Comparison of ENCODE assay signal across 8 cellular contexts in the genomic region with DNA sequence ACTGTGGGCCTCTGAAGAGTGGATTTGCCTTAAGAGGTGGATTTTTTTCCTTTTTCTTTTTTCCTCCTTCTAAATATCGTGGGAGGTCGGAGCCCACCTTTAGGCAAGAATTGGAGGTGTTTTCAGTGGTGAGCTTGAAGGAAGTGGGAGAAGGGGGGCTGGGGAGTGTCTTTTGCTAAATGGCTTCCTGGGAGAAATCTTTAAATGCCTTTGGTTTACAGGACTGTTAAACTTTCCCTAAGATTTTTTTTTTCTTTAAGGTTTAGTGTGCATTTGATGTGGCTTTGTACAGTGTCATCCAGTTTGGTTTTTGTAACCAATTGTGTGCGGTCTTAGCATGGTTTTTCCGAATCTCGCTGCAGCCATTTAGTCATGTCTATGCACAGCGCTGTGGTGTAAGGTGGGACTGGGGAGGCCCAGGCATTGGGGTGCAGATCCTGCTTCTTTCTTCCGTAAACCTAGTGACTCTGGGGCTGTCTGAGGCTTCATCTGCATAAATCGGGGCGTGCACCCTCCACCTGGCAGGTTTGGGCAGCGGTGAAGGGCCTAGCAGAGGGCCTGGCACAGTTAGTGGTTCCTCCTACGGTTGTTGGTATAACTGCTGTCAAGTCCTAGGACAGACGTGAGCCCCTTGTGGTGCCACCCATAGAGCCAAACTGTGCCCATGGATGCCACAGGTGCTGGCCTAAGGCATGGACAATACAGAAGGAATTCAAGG. TPM values are rescaled to one million over a fixed set of nuclear protein-coding genes. Genes with fewer than 3 reads are reported as not detected.
DNase-seq lines count a peak whose midpoint lies in the region; ATAC-seq and TF ChIP-seq lines count a peak whose summit lies in the region.

No MANE protein-coding gene starts in this region.

- no peaks in the 10 kb centered on the region for H3K9me3 ChIP-seq in Peyer's patch

- intact Hi-C loops in sciatic nerve (cut with DNase I) = no loop called here

- peak overlapping the region; percentile 96 for H3K27ac Mint-ChIP-seq in glutamatergic neuron (ENCODE audit: unreplicated experiment)

- H3K27ac ChIP-seq in Peyer's patch = peak overlapping the region; percentile 96 to 99 (median 97)

- H3K4me1 Mint-ChIP-seq in glutamatergic neuron (ENCODE audit: low read depth, unreplicated experiment) = peaks cover 33% of the 10 kb centered on the region

- TF ChIP-seq CTCF in Peyer's patch (IDR thresholded peaks at IDR 0.05) = no peak
- no peak for TF ChIP-seq CTCF in glutamatergic neuron (IDR thresholded peaks at IDR 0.05; ENCODE audit: partially characterized antibody, unreplicated experiment)

- TF ChIP-seq POLR2A in Peyer's patch (IDR thresholded peaks at IDR 0.05) = no peak

- peaks cover 13% of the 10 kb centered on the region for H3K27me3 Mint-ChIP-seq in glutamatergic neuron (ENCODE audit: unreplicated experiment)

- peak overlapping the region; percentile 99 for H3K4me3 Mint-ChIP-seq in glutamatergic neuron (ENCODE audit: unreplicated experiment)

- ATAC-seq in sciatic nerve = peak; percentile 14

- no peaks in the 10 kb centered on the region for H3K36me3 Mint-ChIP-seq in glutamatergic neuron (ENCODE audit: unreplicated experiment)

- DNase-seq in NCI-H82 (lab: John Stamatoyannopoulos, UW) (peak; percentile 47), NCI-H82 treated with DMSO at 0.1 percent for 48 hours (lab: John Stamatoyannopoulos, UW; ENCODE audit: unreplicated experiment) (no peak), Peyer's patch (peak; percentile 65 to 91 (median 91)), activated gamma-delta T cell (lab: John Stamatoyannopoulos, UW) (peak; percentile 26), glutamatergic neuron (no peak), sciatic nerve (ENCODE audit: low spot score) (no peak), NCI-H226 (no peak), NCI-H187 treated with DMSO at 0.1 percent for 48 hours (lab: John Stamatoyannopoulos, UW) (no peak)

- H3K27me3 ChIP-seq in Peyer's patch = no peaks in the 10 kb centered on the region

- peaks cover 15% of the 10 kb centered on the region for H3K9me3 Mint-ChIP-seq in glutamatergic neuron (ENCODE audit: unreplicated experiment)

- H3K4me3 ChIP-seq in Peyer's patch = peak overlapping the region; percentile 79 to 94 (median 86)

- no peaks in the 10 kb centered on the region for H3K36me3 ChIP-seq in Peyer's patch

- peaks cover 0 to 47% (median 31%) of the 10 kb centered on the region in 4 donors for H3K4me1 ChIP-seq in Peyer's patch

RNA-seq across cellular contexts. Expression of a gene that starts 1.3 kb away (rescaled TPM):
- total RNA-seq in Peyer's patch (100 to 1,000 TPM; 109 to 174 (median 149) TPM), glutamatergic neuron (ENCODE audit: unreplicated experiment) (489 TPM), sciatic nerve (252 TPM)

Comparison
In these comparisons a context has a peak if more than half of its experiments do, and no peak if none do; other contexts are left out.
1. DNase-seq: peak in NCI-H82 (single experiment), Peyer's patch (3 of 3) and activated gamma-delta T cell (single experiment); none in NCI-H82 treated with DMSO at 0.1 percent for 48 hours (single experiment), glutamatergic neuron (single experiment), sciatic nerve (single experiment), NCI-H226 (single experiment) and NCI-H187 treated with DMSO at 0.1 percent for 48 hours (single experiment).